Comparison of ENCODE assay signal across 18 cellular contexts in genomic region chr6:162887981-162888689, GRCh38.
"Had no signal": no experiment of that assay in that cellular context is flagged by ENCODE, and none has a peak within 500 bp of the region (broad histone marks: within the 10 kb centered on the region; RNA-seq: fewer than 3 reads in every experiment).

No MANE protein-coding gene starts in this region.

- H3K27me3 ChIP-seq: neutrophil, spleen, tibial artery had no signal

- H3K27ac ChIP-seq: neutrophil, parathyroid adenoma, tibial artery had no signal

- ATAC-seq: natural killer cell treated with Interleukin-12 subunit alpha and Interleukin-12 subunit beta and Interleukin-15 and Interleukin-18, amount 100 ng/mL, for 72 hours; WTC11 had no signal

- H3K4me1 ChIP-seq: parathyroid adenoma, spleen, tibial artery had no signal

- H3K36me3 ChIP-seq: neutrophil, spleen, tibial artery had no signal

- DNase-seq: activated CD4-positive, alpha-beta T cell treated with anti-CD3 and anti-CD28 coated beads, Interleukin-2, amount 50 U/mL, for 4 hours; activated naive CD4-positive, alpha-beta T cell treated with Interleukin-2 at 50 U/mL for 16 hours; activated naive CD8-positive, alpha-beta T cell treated with anti-CD3 and anti-CD28 coated beads for 36 hours; activated T-cell treated with anti-CD3 and anti-CD28 coated beads, Interleukin-2, amount 50 U/mL, for 48 hours; amniotic stem cell; effector memory CD4-positive, alpha-beta T cell; islet precursor cell; mammary epithelial cell; midbrain; spleen; stimulated activated CD4-positive, alpha-beta T cell treated with anti-CD3 and anti-CD28 coated beads, Interleukin-4, amount 100 ng/mL, for 24 hours; stimulated activated naive CD4-positive, alpha-beta T cell treated with Interleukin-2 at 50 U/mL for 16 hours; T1000; tibial artery had no signal

- H3K4me3 ChIP-seq: spleen, tibial artery had no signal

- H3K9me3 ChIP-seq: neutrophil, spleen, tibial artery had no signal
